ENCODE assay signal across 8 cellular contexts in genomic region chr17:75152971-75153853, GRCh38. TPM values are rescaled to one million over a fixed set of nuclear protein-coding genes. Genes with fewer than 3 reads are reported as not detected.
A peak's percentile ranks its signal among the peaks of the same experiment; 100 is the strongest.
DNase-seq lines count a peak whose midpoint lies in the region; ATAC-seq and TF ChIP-seq lines count a peak whose summit lies in the region.

No MANE protein-coding gene starts in this region.

- H3K27me3 ChIP-seq in CD4-positive, CD25-positive, alpha-beta regulatory T cell (ENCODE audit: control insufficient read depth, insufficient read depth, low read length) = no peaks in the 10 kb centered on the region
- no peaks in the 10 kb centered on the region for H3K27me3 ChIP-seq in GM23248 (replicated peaks; ENCODE audit: insufficient read depth)

- peak overlapping the region; percentile 85 for H3K9ac ChIP-seq in GM23248

- ATAC-seq in CD4-positive, CD25-positive, alpha-beta regulatory T cell (ENCODE audit: low read depth in 2 of 2) = no peak
- no peak for ATAC-seq in activated CD8-positive, alpha-beta T cell treated with anti-CD3 and anti-CD28 coated beads, Interleukin-2, amount 10 ng/mL, durations not matched to agents 7 days and 5 days
- ATAC-seq in GM21526 (IDR thresholded peaks at IDR 0.05; ENCODE audit: low FRiP score, unreplicated experiment) = no peak
- ATAC-seq in GM21515 (IDR thresholded peaks at IDR 0.05; ENCODE audit: unreplicated experiment) = no peak

- H3K9me2 ChIP-seq in GM23248 (ENCODE audit: insufficient read depth) = no peaks in the 10 kb centered on the region

- TF ChIP-seq CTCF in fibroblast of villous mesenchyme (IDR thresholded peaks at IDR 0.05; ENCODE audit: insufficient read depth, low read depth, low read length) (no peak), progenitor cell of endocrine pancreas (IDR thresholded peaks at IDR 0.05; ENCODE audit: unreplicated experiment) (no peak)

- H3K4me3 Mint-ChIP-seq in CD4-positive, CD25-positive, alpha-beta regulatory T cell = peak overlapping the region; percentile 87 to 94 (median 92)
- H3K4me3 Mint-ChIP-seq in activated CD8-positive, alpha-beta T cell treated with anti-CD3 and anti-CD28 coated beads, Interleukin-2, amount 10 ng/mL, durations not matched to agents 7 days and 5 days = peak overlapping the region; percentile 96
- H3K4me3 Mint-ChIP-seq in progenitor cell of endocrine pancreas (ENCODE audit: low read depth) = peak overlapping the region; percentile 97

- H3K4me1 ChIP-seq in CD4-positive, CD25-positive, alpha-beta regulatory T cell (ENCODE audit: control insufficient read depth, insufficient read depth, low read length, poor library complexity, severe bottlenecking) = peaks cover 31% of the 10 kb centered on the region
- H3K4me1 ChIP-seq in GM23248 (ENCODE audit: insufficient read depth) = peaks cover 9% of the 10 kb centered on the region; the same call in 1 of the 2 replicates

- H3K79me2 ChIP-seq in GM23248 (ENCODE audit: insufficient read depth) = peaks cover 60% of the 10 kb centered on the region

- H3K27ac ChIP-seq in CD4-positive, CD25-positive, alpha-beta regulatory T cell (ENCODE audit: insufficient read depth, low read length, poor library complexity, severe bottlenecking) = no peak overlapping the region
- H3K27ac ChIP-seq in GM23248 = peak overlapping the region; percentile 59; the same call in 1 of the 2 replicates

- peaks cover 10% of the 10 kb centered on the region for H3F3A ChIP-seq in GM23248 (ENCODE audit: insufficient read depth)

- H3K4me1 Mint-ChIP-seq in CD4-positive, CD25-positive, alpha-beta regulatory T cell = peaks cover 17 to 48% (median 32%) of the 10 kb centered on the region in 4 donors
- peaks cover 43% of the 10 kb centered on the region for H3K4me1 Mint-ChIP-seq in activated CD8-positive, alpha-beta T cell treated with anti-CD3 and anti-CD28 coated beads, Interleukin-2, amount 10 ng/mL, durations not matched to agents 7 days and 5 days (ENCODE audit: low read depth)
- H3K4me1 Mint-ChIP-seq in progenitor cell of endocrine pancreas (ENCODE audit: low read depth) = peaks cover 21% of the 10 kb centered on the region

- H2AFZ ChIP-seq in GM23248 = peak overlapping the region; percentile 82

- H3K27ac Mint-ChIP-seq in CD4-positive, CD25-positive, alpha-beta regulatory T cell = peak overlapping the region; percentile 89 to 91 (median 90)
- H3K27ac Mint-ChIP-seq in activated CD8-positive, alpha-beta T cell treated with anti-CD3 and anti-CD28 coated beads, Interleukin-2, amount 10 ng/mL, durations not matched to agents 7 days and 5 days = peak overlapping the region; percentile 92
- peak overlapping the region; percentile 96 for H3K27ac Mint-ChIP-seq in progenitor cell of endocrine pancreas

- POLR2A ChIA-PET in activated CD8-positive, alpha-beta T cell treated with anti-CD3 and anti-CD28 coated beads, Interleukin-2, amount 10 ng/mL, durations not matched to agents 7 days and 5 days (lab: Charles Lee) = interaction anchor here (0.6 to 1.9 kb wide), 24 partner anchors 8 to 226 kb away, joined by 3 to 15 read pairs (median 4); partner anchors contain the start of genes GGA3, KCTD2, MIF4GD and MRPL58

- CTCF ChIA-PET in activated CD8-positive, alpha-beta T cell treated with anti-CD3 and anti-CD28 coated beads, Interleukin-2, amount 10 ng/mL, durations not matched to agents 7 days and 5 days (lab: Charles Lee) = interaction anchor here (1.1 to 1.9 kb wide), 4 partner anchors 19 to 48 kb away, joined by 3 to 12 read pairs (median 7); no protein-coding TSS in a partner anchor

- no peaks in the 10 kb centered on the region for H4K20me1 ChIP-seq in GM23248 (ENCODE audit: insufficient read depth)

- H3K9me3 Mint-ChIP-seq in CD4-positive, CD25-positive, alpha-beta regulatory T cell = no peaks in the 10 kb centered on the region
- H3K9me3 Mint-ChIP-seq in activated CD8-positive, alpha-beta T cell treated with anti-CD3 and anti-CD28 coated beads, Interleukin-2, amount 10 ng/mL, durations not matched to agents 7 days and 5 days (ENCODE audit: insufficient read depth) = no peaks in the 10 kb centered on the region
- no peaks in the 10 kb centered on the region for H3K9me3 Mint-ChIP-seq in progenitor cell of endocrine pancreas (ENCODE audit: low read depth)

- H3K4me2 ChIP-seq in GM23248 (ENCODE audit: unreplicated experiment) = peak overlapping the region; percentile 84

- DNase-seq in CD4-positive, CD25-positive, alpha-beta regulatory T cell = peak in 1 of 3 donors; percentile 23
- DNase-seq in GM23248 = peak; percentile 73
- DNase-seq in NCI-H345 (lab: John Stamatoyannopoulos, UW) = peak; percentile 36
- DNase-seq in activated CD8-positive, alpha-beta T cell treated with anti-CD3 and anti-CD28 coated beads, Interleukin-2, amount 10 ng/mL, durations not matched to agents 7 days and 5 days = peak; percentile 45
- DNase-seq in fibroblast of villous mesenchyme (ENCODE audit: low read depth) = peak; percentile 29
- DNase-seq in progenitor cell of endocrine pancreas (ENCODE audit: low spot score, unreplicated experiment) = no peak

- no peaks in the 10 kb centered on the region for H3K9me3 ChIP-seq in CD4-positive, CD25-positive, alpha-beta regulatory T cell (ENCODE audit: control insufficient read depth in 2 of 2, low read length in 2 of 2)
- no peaks in the 10 kb centered on the region for H3K9me3 ChIP-seq in GM23248 (ENCODE audit: low read depth)

- in situ Hi-C loops in GM23248 (cut with MboI) = no loop called here

- peaks cover 4% of the 10 kb centered on the region for H3K27me3 Mint-ChIP-seq in CD4-positive, CD25-positive, alpha-beta regulatory T cell
- no peaks in the 10 kb centered on the region for H3K27me3 Mint-ChIP-seq in activated CD8-positive, alpha-beta T cell treated with anti-CD3 and anti-CD28 coated beads, Interleukin-2, amount 10 ng/mL, durations not matched to agents 7 days and 5 days (ENCODE audit: low read depth)
- no peaks in the 10 kb centered on the region for H3K27me3 Mint-ChIP-seq in progenitor cell of endocrine pancreas

- WGBS in GM23248 (ENCODE audit: low coverage in 1 of 2, low lambda C conversion rate in 2 of 2, missing lambda C conversion rate in 2 of 2), 2 experiments = 4 to 6% methylated on average over 26 to 36 of the region's 36 CpGs

- H3K4me3 ChIP-seq in CD4-positive, CD25-positive, alpha-beta regulatory T cell (ENCODE audit: low read depth, low read length) = peak overlapping the region; percentile 94
- peak overlapping the region; percentile 93 for H3K4me3 ChIP-seq in GM23248
- peak overlapping the region; percentile 92 for H3K4me3 ChIP-seq in fibroblast of villous mesenchyme (ENCODE audit: low read depth, low read length)

- H3K36me3 ChIP-seq in CD4-positive, CD25-positive, alpha-beta regulatory T cell (ENCODE audit: control insufficient read depth, insufficient read depth, low read length) = peaks cover 2% of the 10 kb centered on the region
- H3K36me3 ChIP-seq in GM23248 (ENCODE audit: low read depth) = no peaks in the 10 kb centered on the region

- peaks cover 6% of the 10 kb centered on the region for H3K36me3 Mint-ChIP-seq in CD4-positive, CD25-positive, alpha-beta regulatory T cell
- H3K36me3 Mint-ChIP-seq in activated CD8-positive, alpha-beta T cell treated with anti-CD3 and anti-CD28 coated beads, Interleukin-2, amount 10 ng/mL, durations not matched to agents 7 days and 5 days (ENCODE audit: low read depth) = peaks cover 31% of the 10 kb centered on the region
- peaks cover 9% of the 10 kb centered on the region for H3K36me3 Mint-ChIP-seq in progenitor cell of endocrine pancreas (ENCODE audit: insufficient read depth)

RNA-seq across cellular contexts. Expression of gene JPT1, which starts 1.1 kb away (rescaled TPM):
- total RNA-seq in CD4-positive, CD25-positive, alpha-beta regulatory T cell = 70.9 TPM
- polyA plus RNA-seq in CD4-positive, CD25-positive, alpha-beta regulatory T cell = 100 to 1,000 TPM; 143 to 231 (median 192) TPM
- total RNA-seq in GM23248 (2014; rRNA removed; shearing (Covaris generic)) = 54.0 and 59.8 TPM in 2 replicates
- polyA plus RNA-seq in GM23248 (2016; fragmentation: Nextera tagmentation; extraction: Ambion mirVana) = 199 TPM in 2 replicates
- 100 to 1,000 TPM; 301 to 319 TPM for total RNA-seq in activated CD8-positive, alpha-beta T cell treated with anti-CD3 and anti-CD28 coated beads, Interleukin-2, amount 10 ng/mL, durations not matched to agents 7 days and 5 days
- total RNA-seq in fibroblast of villous mesenchyme (163 and 189 TPM in 2 replicates), progenitor cell of endocrine pancreas (202 TPM in 2 replicates)

RNA-seq across cellular contexts. Expression of gene NT5C, which starts 21.7 kb away (rescaled TPM):
- total RNA-seq in CD4-positive, CD25-positive, alpha-beta regulatory T cell = 31.6 TPM
- polyA plus RNA-seq in CD4-positive, CD25-positive, alpha-beta regulatory T cell = 10 to 100 TPM; 55.4 to 66.9 (median 57.2) TPM
- total RNA-seq in GM23248 (2014; rRNA removed; shearing (Covaris generic)) = 51.5 and 60.8 TPM in 2 replicates
- polyA plus RNA-seq in GM23248 (2016; fragmentation: Nextera tagmentation; extraction: Ambion mirVana) = 66.5 and 67.9 TPM in 2 replicates
- total RNA-seq in activated CD8-positive, alpha-beta T cell treated with anti-CD3 and anti-CD28 coated beads, Interleukin-2, amount 10 ng/mL, durations not matched to agents 7 days and 5 days = 10 to 100 TPM; 68.5 to 68.8 TPM
- total RNA-seq in fibroblast of villous mesenchyme = 40.2 and 98.2 TPM in 2 replicates
- total RNA-seq in progenitor cell of endocrine pancreas = 53.3 and 58.8 TPM in 2 replicates

RNA-seq across cellular contexts. Expression of gene SUMO2, which starts 29.5 kb away (rescaled TPM):
- total RNA-seq in CD4-positive, CD25-positive, alpha-beta regulatory T cell = 318 TPM
- 100 to 1,000 TPM; 416 to 660 (median 495) TPM for polyA plus RNA-seq in CD4-positive, CD25-positive, alpha-beta regulatory T cell
- total RNA-seq in GM23248 (2014; rRNA removed; shearing (Covaris generic)) = 70.8 and 86.5 TPM in 2 replicates
- polyA plus RNA-seq in GM23248 (2016; fragmentation: Nextera tagmentation; extraction: Ambion mirVana) = 465 and 472 TPM in 2 replicates
- total RNA-seq in activated CD8-positive, alpha-beta T cell treated with anti-CD3 and anti-CD28 coated beads, Interleukin-2, amount 10 ng/mL, durations not matched to agents 7 days and 5 days = 100 to 1,000 TPM; 491 to 520 TPM
- total RNA-seq in fibroblast of villous mesenchyme (79.2 and 124 TPM in 2 replicates), progenitor cell of endocrine pancreas (616 and 633 TPM in 2 replicates)

RNA-seq across cellular contexts. Expression of gene ARMC7, which starts 43.4 kb away (rescaled TPM):
- total RNA-seq in CD4-positive, CD25-positive, alpha-beta regulatory T cell = 12.8 TPM
- polyA plus RNA-seq in CD4-positive, CD25-positive, alpha-beta regulatory T cell = 1 to 10 TPM; 3.1 to 4.6 (median 4.2) TPM
- 1.3 and 3.8 TPM in 2 replicates for total RNA-seq in GM23248 (2014; rRNA removed; shearing (Covaris generic))
- 9.8 and 11.3 TPM in 2 replicates for polyA plus RNA-seq in GM23248 (2016; fragmentation: Nextera tagmentation; extraction: Ambion mirVana)
- 10 to 100 TPM; 16.1 to 17.0 TPM for total RNA-seq in activated CD8-positive, alpha-beta T cell treated with anti-CD3 and anti-CD28 coated beads, Interleukin-2, amount 10 ng/mL, durations not matched to agents 7 days and 5 days
- total RNA-seq in fibroblast of villous mesenchyme (2.6 and 3.0 TPM in 2 replicates), progenitor cell of endocrine pancreas (16.7 and 16.9 TPM in 2 replicates)

RNA-seq across cellular contexts. Expression of gene NUP85, which starts 52.3 kb away (rescaled TPM):
- 79.5 TPM for total RNA-seq in CD4-positive, CD25-positive, alpha-beta regulatory T cell
- polyA plus RNA-seq in CD4-positive, CD25-positive, alpha-beta regulatory T cell = 10 to 100 TPM; 31.1 to 60.7 (median 44.3) TPM
- total RNA-seq in GM23248 (2014; rRNA removed; shearing (Covaris generic)) = 13.4 and 26.2 TPM in 2 replicates
- polyA plus RNA-seq in GM23248 (2016; fragmentation: Nextera tagmentation; extraction: Ambion mirVana) = 31.4 and 44.0 TPM in 2 replicates
- total RNA-seq in activated CD8-positive, alpha-beta T cell treated with anti-CD3 and anti-CD28 coated beads, Interleukin-2, amount 10 ng/mL, durations not matched to agents 7 days and 5 days = 100 to 1,000 TPM; 135 TPM
- total RNA-seq in fibroblast of villous mesenchyme = 31.1 and 31.6 TPM in 2 replicates
- 83.8 and 86.9 TPM in 2 replicates for total RNA-seq in progenitor cell of endocrine pancreas
